ENCODE assay signal across 18 cellular contexts in genomic region chrX:39667191-39667590, GRCh38.
"Had no signal": no experiment of that assay in that cellular context is flagged by ENCODE, and none has a peak within 500 bp of the region (broad histone marks: within the 10 kb centered on the region; RNA-seq: fewer than 3 reads in every experiment).

No MANE protein-coding gene starts in this region.

- DNase-seq: activated B cell treated with CpG ODN at 0.5 μM for 24 hours; activated CD4-positive, alpha-beta T cell treated with anti-CD3 and anti-CD28 coated beads for 4 hours; activated CD8-positive, alpha-beta T cell treated with anti-CD3 and anti-CD28 coated beads for 36 hours; activated naive CD4-positive, alpha-beta T cell treated with Interleukin-2 at 50 U/mL for 16 hours; activated naive CD8-positive, alpha-beta T cell treated with anti-CD3 and anti-CD28 coated beads, Interleukin-2, amount 10 ng/mL, durations not matched to agents 7 days and 5 days; activated T-cell treated with anti-CD3 and anti-CD28 coated beads, Interleukin-2, amount 50 U/mL, for 1 hour; cortex of kidney; erythroblast; gastrocnemius medialis; immature natural killer cell; kidney glomerular epithelial cell; mesendoderm; naive thymus-derived CD8-positive, alpha-beta T cell; ovary; right lobe of liver; stimulated activated CD4-positive, alpha-beta T cell treated with anti-CD3 and anti-CD28 coated beads, Interleukin-4, amount 100 ng/mL, for 24 hours; testis had no signal

- H3K36me3 ChIP-seq: gastrocnemius medialis, ovary, right lobe of liver had no signal

- H3K27me3 ChIP-seq: gastrocnemius medialis, ovary, right lobe of liver, testis had no signal

- H3K4me1 ChIP-seq: gastrocnemius medialis, right lobe of liver, testis had no signal

- H3K27ac ChIP-seq: gastrocnemius medialis, ovary, right lobe of liver, testis had no signal

- H3K4me3 ChIP-seq: gastrocnemius medialis, ovary, right lobe of liver, testis had no signal

- H3K9me3 ChIP-seq: gastrocnemius medialis, ovary, right lobe of liver, testis had no signal

- ATAC-seq: activated CD8-positive, alpha-beta T cell treated with anti-CD3 and anti-CD28 coated beads for 36 hours; gastrocnemius medialis; naive thymus-derived CD8-positive, alpha-beta T cell; right lobe of liver; stimulated activated effector memory CD8-positive, alpha-beta T cell treated with anti-CD3 and anti-CD28 coated beads, Interleukin-12 subunit alpha, Interleukin-12 subunit beta, amount 100 ng/mL, for 72 hours had no signal
